ENCODE assay signal across 1 cellular context in the genomic region with DNA sequence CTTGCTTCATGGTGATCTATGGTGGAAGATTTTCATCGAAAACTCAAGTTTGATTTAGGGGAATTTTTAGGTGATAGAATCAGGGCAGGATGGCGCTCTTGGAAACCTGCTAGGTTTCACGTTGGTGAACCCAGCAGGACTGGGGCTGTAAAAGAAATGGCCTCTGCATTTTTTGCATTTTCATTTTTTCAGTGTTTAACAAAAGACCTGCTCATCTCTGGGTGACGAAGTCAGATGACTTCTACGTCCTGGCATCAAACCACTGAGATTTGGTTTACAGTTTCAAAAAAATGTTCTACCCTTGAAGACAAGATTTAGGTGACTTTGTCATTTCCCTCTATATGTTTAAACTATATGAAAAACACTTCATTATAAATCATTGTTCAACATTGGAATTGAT.
TF ChIP-seq lines count a peak whose summit lies in the region.

No MANE protein-coding gene starts in this region.

TF ChIP-seq in WTC11, 78 proteins besides CTCF, POLR2A, EP300 and RAD21 (continued from another document):
- TF ChIP-seq, protein P1, sequence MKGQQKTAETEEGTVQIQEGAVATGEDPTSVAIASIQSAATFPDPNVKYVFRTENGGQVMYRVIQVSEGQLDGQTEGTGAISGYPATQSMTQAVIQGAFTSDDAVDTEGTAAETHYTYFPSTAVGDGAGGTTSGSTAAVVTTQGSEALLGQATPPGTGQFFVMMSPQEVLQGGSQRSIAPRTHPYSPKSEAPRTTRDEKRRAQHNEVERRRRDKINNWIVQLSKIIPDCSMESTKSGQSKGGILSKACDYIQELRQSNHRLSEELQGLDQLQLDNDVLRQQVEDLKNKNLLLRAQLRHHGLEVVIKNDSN (CRISPR knock-in tag; IDR thresholded peaks at IDR 0.05): no peak
- TF ChIP-seq, protein P2, sequence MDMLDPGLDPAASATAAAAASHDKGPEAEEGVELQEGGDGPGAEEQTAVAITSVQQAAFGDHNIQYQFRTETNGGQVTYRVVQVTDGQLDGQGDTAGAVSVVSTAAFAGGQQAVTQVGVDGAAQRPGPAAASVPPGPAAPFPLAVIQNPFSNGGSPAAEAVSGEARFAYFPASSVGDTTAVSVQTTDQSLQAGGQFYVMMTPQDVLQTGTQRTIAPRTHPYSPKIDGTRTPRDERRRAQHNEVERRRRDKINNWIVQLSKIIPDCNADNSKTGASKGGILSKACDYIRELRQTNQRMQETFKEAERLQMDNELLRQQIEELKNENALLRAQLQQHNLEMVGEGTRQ (CRISPR knock-in tag; IDR thresholded peaks at IDR 0.05): no peak
- TF ChIP-seq TP53 (CRISPR knock-in tag; IDR thresholded peaks at IDR 0.05) (no peak), SP1 (CRISPR knock-in tag; conservative IDR thresholded peaks at IDR 0.05) (no peak), RORB (CRISPR knock-in tag; IDR thresholded peaks at IDR 0.05) (no peak), TEAD4 (CRISPR knock-in tag; IDR thresholded peaks at IDR 0.05) (no peak)
- TF ChIP-seq, protein P3, sequence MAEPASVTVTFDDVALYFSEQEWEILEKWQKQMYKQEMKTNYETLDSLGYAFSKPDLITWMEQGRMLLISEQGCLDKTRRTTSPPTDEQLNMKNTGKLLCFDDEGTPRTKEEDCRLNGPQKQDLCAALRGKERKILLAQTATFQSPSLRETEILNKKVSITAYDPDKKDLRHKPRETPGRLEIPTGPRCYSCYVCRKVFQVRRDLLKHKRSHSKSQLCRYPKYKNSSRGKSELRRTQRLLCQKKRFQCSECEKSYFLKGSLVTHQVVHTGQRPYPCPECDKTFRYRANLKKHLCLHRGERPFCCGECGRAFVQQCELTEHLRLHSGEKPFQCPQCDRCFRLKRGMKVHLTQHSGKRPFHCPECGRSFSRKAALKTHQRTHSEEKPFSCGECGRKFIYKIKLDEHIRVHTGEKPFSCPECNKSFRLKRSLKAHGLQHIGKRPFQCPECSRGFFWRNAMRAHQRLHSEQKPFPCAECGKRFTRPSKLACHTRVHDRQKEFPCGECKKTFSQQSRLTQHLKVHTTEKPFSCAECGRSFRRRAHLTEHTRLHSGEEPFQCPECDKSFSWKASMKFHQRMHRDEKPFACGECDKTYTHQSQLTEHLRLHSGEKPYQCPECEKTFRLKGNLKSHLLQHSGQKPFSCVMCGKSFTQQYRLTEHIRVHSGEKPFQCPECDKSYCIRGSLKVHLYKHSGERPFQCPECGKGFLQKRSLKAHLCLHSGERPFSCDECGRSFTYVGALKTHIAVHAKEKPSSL (CRISPR knock-in tag; conservative IDR thresholded peaks at IDR 0.05): no peak
- TF ChIP-seq, protein P4, sequence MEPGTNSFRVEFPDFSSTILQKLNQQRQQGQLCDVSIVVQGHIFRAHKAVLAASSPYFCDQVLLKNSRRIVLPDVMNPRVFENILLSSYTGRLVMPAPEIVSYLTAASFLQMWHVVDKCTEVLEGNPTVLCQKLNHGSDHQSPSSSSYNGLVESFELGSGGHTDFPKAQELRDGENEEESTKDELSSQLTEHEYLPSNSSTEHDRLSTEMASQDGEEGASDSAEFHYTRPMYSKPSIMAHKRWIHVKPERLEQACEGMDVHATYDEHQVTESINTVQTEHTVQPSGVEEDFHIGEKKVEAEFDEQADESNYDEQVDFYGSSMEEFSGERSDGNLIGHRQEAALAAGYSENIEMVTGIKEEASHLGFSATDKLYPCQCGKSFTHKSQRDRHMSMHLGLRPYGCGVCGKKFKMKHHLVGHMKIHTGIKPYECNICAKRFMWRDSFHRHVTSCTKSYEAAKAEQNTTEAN (CRISPR knock-in tag; IDR thresholded peaks at IDR 0.05): no peak
